ENCODE assay signal across 9 cellular contexts in the genomic region with DNA sequence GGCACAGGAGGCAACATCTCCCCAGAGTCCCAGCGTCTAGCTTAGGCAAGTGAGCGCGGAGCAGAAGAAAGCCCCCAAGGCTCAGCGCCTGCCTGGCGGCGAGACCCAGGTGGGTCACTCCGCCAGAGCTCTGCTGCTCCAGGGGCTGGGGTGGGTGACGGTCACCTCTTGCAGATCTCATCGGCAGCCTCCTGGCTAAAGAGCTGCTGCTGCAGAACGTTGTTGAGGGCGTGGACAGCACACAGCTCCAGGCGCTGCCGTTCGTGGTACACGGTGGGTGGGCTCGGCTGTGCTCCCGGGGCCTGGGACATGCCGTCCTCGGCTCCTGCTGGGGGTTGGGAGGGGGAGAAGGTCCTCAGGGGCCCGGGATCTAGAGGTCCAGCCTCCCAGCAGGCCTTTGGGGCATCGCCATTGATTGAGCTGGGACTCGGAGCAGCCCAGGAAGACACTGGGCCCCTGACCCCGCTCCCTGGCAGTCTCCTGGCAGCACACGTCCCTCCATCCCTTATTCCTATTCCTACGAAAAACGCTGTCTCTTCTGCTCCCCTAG. TPM values are rescaled to one million over a fixed set of nuclear protein-coding genes. Genes with fewer than 3 reads are reported as not detected.
DNase-seq lines count a peak whose midpoint lies in the region; ATAC-seq and TF ChIP-seq lines count a peak whose summit lies in the region.
"Had no signal": no experiment of that assay in that cellular context is flagged by ENCODE, and none has a peak within 500 bp of the region (broad histone marks: within the 10 kb centered on the region; RNA-seq: fewer than 3 reads in every experiment).

No MANE protein-coding gene starts in this region.

- intact Hi-C loops in Right ventricle myocardium superior (cut with DNase I): no loop called here
- intact Hi-C loops in Right ventricle myocardium inferior (cut with DNase I): no loop called here

- H3K9me3 Mint-ChIP-seq in mesothelial cell of epicardium: no peaks in the 10 kb centered on the region

- TF ChIP-seq CTCF in mesothelial cell of epicardium (IDR thresholded peaks at IDR 0.05; ENCODE audit: unreplicated experiment): no peak

- no peaks in the 10 kb centered on the region for H3K27me3 Mint-ChIP-seq in mesothelial cell of epicardium (ENCODE audit: low read depth)

- peak overlapping the region; percentile 86 for H3K27ac Mint-ChIP-seq in mesothelial cell of epicardium

- ATAC-seq in Right ventricle myocardium superior (ENCODE audit: poor library complexity) (no peak), Right ventricle myocardium inferior (no peak), GM19395 (IDR thresholded peaks at IDR 0.05; ENCODE audit: unreplicated experiment) (no peak)

- peak overlapping the region; percentile 93 for H3K4me3 Mint-ChIP-seq in mesothelial cell of epicardium

- peaks cover 10% of the 10 kb centered on the region for H3K4me1 Mint-ChIP-seq in mesothelial cell of epicardium

- H3K36me3 Mint-ChIP-seq in mesothelial cell of epicardium: peaks cover 2% of the 10 kb centered on the region

- peak; percentile 61 for DNase-seq in Right ventricle myocardium superior
- no peak for DNase-seq in Right ventricle myocardium inferior (ENCODE audit: missing footprints)
- DNase-seq in caudate nucleus (lab: John Stamatoyannopoulos, UW): peak in 20 of 61 donors; percentile 18 to 78 (median 56)
- DNase-seq in mesothelial cell of epicardium (ENCODE audit: low spot score in 2 of 2, unreplicated experiment in 2 of 2): no peak
- no peak for DNase-seq in NCI-H187 treated with DMSO at 0.1 percent for 48 hours (lab: John Stamatoyannopoulos, UW)
- DNase-seq in SKM-1 (lab: John Stamatoyannopoulos, UW; ENCODE audit: unreplicated experiment): no peak
- no peak for DNase-seq in DMS114 treated with DMSO at 0.1 percent for 48 hours (lab: John Stamatoyannopoulos, UW; ENCODE audit: unreplicated experiment)

- H3K27ac ChIP-seq in caudate nucleus (ENCODE audit: low read depth, low read length): peak overlapping the region; percentile 92

RNA-seq across cellular contexts. Expression of gene JOSD2, which starts 0.8 kb away (rescaled TPM):
- total RNA-seq in Right ventricle myocardium superior (39.8 TPM), Right ventricle myocardium inferior (43.7 TPM), mesothelial cell of epicardium (16.4 to 18.7 TPM (median 17.5 TPM) in 3 replicates)

RNA-seq across cellular contexts. Expression of gene ASPDH, which starts 3.5 kb away (rescaled TPM):
- total RNA-seq in Right ventricle myocardium superior (not detected), Right ventricle myocardium inferior (not detected), mesothelial cell of epicardium (0.70 TPM in 1 of 3 replicates, not detected in the others)
- total RNA-seq: activated CD8-positive, alpha-beta memory T cell treated with anti-CD3 and anti-CD28 coated beads for 36 hours had no signal

RNA-seq across cellular contexts. Expression of gene GARIN5A, which starts 33.5 kb away (rescaled TPM):
- total RNA-seq in Right ventricle myocardium superior: 2.0 TPM
- 2.2 TPM for total RNA-seq in Right ventricle myocardium inferior
- total RNA-seq in mesothelial cell of epicardium: 10.1 to 12.7 TPM (median 11.5 TPM) in 3 replicates

RNA-seq across cellular contexts. Expression of gene EMC10, which starts 33.9 kb away (rescaled TPM):
- 68.7 TPM for total RNA-seq in Right ventricle myocardium superior
- 78.0 TPM for total RNA-seq in Right ventricle myocardium inferior
- 175 to 181 TPM (median 176 TPM) in 3 replicates for total RNA-seq in mesothelial cell of epicardium

RNA-seq across cellular contexts. Expression of gene LRRC4B, which starts 58.0 kb away (rescaled TPM):
- total RNA-seq in Right ventricle myocardium superior (1.0 TPM), Right ventricle myocardium inferior (0.92 TPM), mesothelial cell of epicardium (15.2 to 16.9 TPM (median 16.3 TPM) in 3 replicates)
- total RNA-seq: activated CD8-positive, alpha-beta memory T cell treated with anti-CD3 and anti-CD28 coated beads for 36 hours had no signal
